ENCODE assay signal across 8 cellular contexts in the genomic region with DNA sequence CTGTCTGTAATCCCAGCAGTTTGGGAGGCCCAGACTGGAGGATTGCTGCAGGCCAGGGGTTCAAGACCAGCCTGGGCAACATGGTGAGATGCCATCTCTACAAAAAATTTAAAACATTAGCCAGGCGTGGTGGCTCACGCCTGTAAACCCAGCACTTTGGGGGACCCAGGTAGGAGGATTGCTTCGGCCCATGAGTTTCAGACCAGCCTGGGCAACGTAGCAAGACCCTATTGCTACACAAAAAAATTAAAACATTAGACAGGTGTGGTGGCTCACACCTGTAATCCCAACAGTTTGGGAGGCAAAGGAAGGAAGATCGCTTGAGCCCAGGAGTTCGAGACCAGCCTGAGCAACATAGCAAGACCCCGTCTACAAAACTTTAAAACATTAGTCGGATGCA. TPM values are rescaled to one million over a fixed set of nuclear protein-coding genes. Genes with fewer than 3 reads are reported as not detected.
DNase-seq lines count a peak whose midpoint lies in the region; ATAC-seq, FAIRE-seq and TF ChIP-seq lines count a peak whose summit lies in the region.

No MANE protein-coding gene starts in this region.

- peaks cover 28 to 45% (median 29%) of the 10 kb centered on the region in 3 donors for H3K4me1 Mint-ChIP-seq in CD8-positive, alpha-beta memory T cell

- no peak for ATAC-seq in pancreas

- peak overlapping the region; percentile 29 for H3K27ac ChIP-seq in CD8-positive, alpha-beta memory T cell (ENCODE audit: low read depth, low read length)
- peak overlapping the region; percentile 87 to 96 (median 91) for H3K27ac ChIP-seq in Peyer's patch
- peak overlapping the region; percentile 86 to 96 (median 91) for H3K27ac ChIP-seq in esophagus muscularis mucosa (replicated peaks in 1 of 4)
- peak overlapping the region; percentile 78 to 98 (median 88) for H3K27ac ChIP-seq in pancreas

- H3K4me3 Mint-ChIP-seq in CD8-positive, alpha-beta memory T cell, result peak overlapping the region; percentile 83 to 90 (median 87)

- H3K27ac Mint-ChIP-seq in CD8-positive, alpha-beta memory T cell, result peak overlapping the region; percentile 58 to 94 (median 89)

- no peak for TF ChIP-seq EP300 in esophagus muscularis mucosa (IDR thresholded peaks at IDR 0.05)

- TF ChIP-seq CTCF in Peyer's patch (IDR thresholded peaks at IDR 0.05) (no peak), esophagus muscularis mucosa (IDR thresholded peaks at IDR 0.05) (no peak), pancreas (IDR thresholded peaks at IDR 0.05) (no peak)

- no peak for FAIRE-seq in pancreas (lab: Jason Lieb, UNC)

- intact Hi-C loops in esophagus muscularis mucosa (cut with DNase I) (loop anchor here (10.0 kb wide), 1 partner anchor 905 kb away; the partner anchor contains the start of gene AKAP17A), pancreas (cut with DNase I) (no loop called here)

- no peaks in the 10 kb centered on the region for H3K27me3 ChIP-seq in CD8-positive, alpha-beta memory T cell (ENCODE audit: insufficient read depth, low read length, poor library complexity, severe bottlenecking)
- no peaks in the 10 kb centered on the region for H3K27me3 ChIP-seq in Peyer's patch
- H3K27me3 ChIP-seq in esophagus muscularis mucosa, result no peaks in the 10 kb centered on the region
- H3K27me3 ChIP-seq in pancreas, result no peaks in the 10 kb centered on the region

- peaks cover 16% of the 10 kb centered on the region for H3K4me1 ChIP-seq in CD8-positive, alpha-beta memory T cell (ENCODE audit: insufficient read depth, low read length)
- H3K4me1 ChIP-seq in Peyer's patch (peaks cover 0 to 27% (median 6%) of the 10 kb centered on the region in 4 donors), esophagus muscularis mucosa (peaks cover 24 to 52% (median 47%) of the 10 kb centered on the region in 4 donors), pancreas (peaks cover 17 to 21% (median 19%) of the 10 kb centered on the region in 3 donors)

- no peak for DNase-seq in CD8-positive, alpha-beta memory T cell
- DNase-seq in Peyer's patch (no peak), esophagus muscularis mucosa (ENCODE audit: extremely low spot score) (no peak), pancreas (peak in 1 of 6 donors; percentile 28), NCI-H1417 (lab: John Stamatoyannopoulos, UW) (no peak), GF-D8 (lab: John Stamatoyannopoulos, UW) (no peak), NCI-H2171 (lab: John Stamatoyannopoulos, UW) (no peak), pons (ENCODE audit: low spot score) (no peak)

- 80% methylated on average over 8 of the region's 8 CpGs for WGBS in esophagus muscularis mucosa
- WGBS in pancreas, 2 donors, result 53 to 55% methylated on average over 8 of the region's 8 CpGs

- POLR2A ChIA-PET in CD8-positive, alpha-beta memory T cell (lab: Charles Lee), result no interaction called here

- TF ChIP-seq POLR2A in Peyer's patch (IDR thresholded peaks at IDR 0.05) (no peak), esophagus muscularis mucosa (IDR thresholded peaks at IDR 0.05; ENCODE audit: low read depth) (no peak)

- CTCF ChIA-PET in CD8-positive, alpha-beta memory T cell (lab: Charles Lee), result no interaction called here

- H3K9me3 Mint-ChIP-seq in CD8-positive, alpha-beta memory T cell, result no peaks in the 10 kb centered on the region

- H3K9me3 ChIP-seq in CD8-positive, alpha-beta memory T cell (ENCODE audit: low read length), result no peaks in the 10 kb centered on the region
- H3K9me3 ChIP-seq in Peyer's patch (no peaks in the 10 kb centered on the region), esophagus muscularis mucosa (no peaks in the 10 kb centered on the region), pancreas (no peaks in the 10 kb centered on the region)

- H3K27me3 Mint-ChIP-seq in CD8-positive, alpha-beta memory T cell, result no peaks in the 10 kb centered on the region

- H3K36me3 Mint-ChIP-seq in CD8-positive, alpha-beta memory T cell, result peaks cover 0 to 21% (median 0%) of the 10 kb centered on the region in 3 donors

- H3K36me3 ChIP-seq in CD8-positive, alpha-beta memory T cell (ENCODE audit: insufficient read depth, low read length), result no peaks in the 10 kb centered on the region
- H3K36me3 ChIP-seq in Peyer's patch, result peaks cover 0 to 9% (median 0%) of the 10 kb centered on the region in 3 donors
- peaks cover 0 to 6% (median 2%) of the 10 kb centered on the region in 4 donors for H3K36me3 ChIP-seq in esophagus muscularis mucosa
- H3K36me3 ChIP-seq in pancreas, result no peaks in the 10 kb centered on the region

- H3K4me3 ChIP-seq in CD8-positive, alpha-beta memory T cell (ENCODE audit: low read length), result peak overlapping the region; percentile 64
- peak overlapping the region; percentile 83 to 99 (median 87) for H3K4me3 ChIP-seq in Peyer's patch
- H3K4me3 ChIP-seq in esophagus muscularis mucosa, result peak overlapping the region; percentile 77 to 92 (median 84)
- peak overlapping the region; percentile 71 to 83 (median 80) for H3K4me3 ChIP-seq in pancreas

RNA-seq across cellular contexts. Expression of gene DHRSX, which starts 1.3 kb away (rescaled TPM):
- total RNA-seq in CD8-positive, alpha-beta memory T cell, result 10 to 100 TPM; 25.3 to 26.6 TPM
- polyA plus RNA-seq in CD8-positive, alpha-beta memory T cell, result 21.5 TPM
- 10 to 100 TPM; 21.5 to 55.4 (median 40.4) TPM for total RNA-seq in Peyer's patch
- 10 to 100 TPM; 19.6 to 22.4 (median 21.0) TPM for total RNA-seq in esophagus muscularis mucosa
- 10 to 100 TPM; 14.1 to 26.5 (median 18.7) TPM for total RNA-seq in pancreas
- polyA plus RNA-seq in pancreas, result 10 to 100 TPM in 1 of 2 donors, 1 to 10 TPM in 1; 8.1 to 11.9 TPM

RNA-seq across cellular contexts. Expression of gene ZBED1, which starts 1.3 kb away (rescaled TPM):
- 10 to 100 TPM; 28.0 to 30.0 TPM for total RNA-seq in CD8-positive, alpha-beta memory T cell
- polyA plus RNA-seq in CD8-positive, alpha-beta memory T cell, result 41.9 TPM
- total RNA-seq in Peyer's patch, result 10 to 100 TPM; 48.7 to 71.4 (median 59.8) TPM
- total RNA-seq in esophagus muscularis mucosa, result 10 to 100 TPM; 32.8 to 44.8 (median 39.5) TPM
- 10 to 100 TPM; 21.9 to 39.5 (median 27.1) TPM for total RNA-seq in pancreas
- 10 to 100 TPM; 11.9 to 16.2 TPM for polyA plus RNA-seq in pancreas

Comparison
In these comparisons a context has a peak if more than half of its experiments do, and no peak if none do; other contexts are left out.
1. H3K27ac ChIP-seq: peak in every context shown above with its lines; median percentile 91 in Peyer's patch; 91 in esophagus muscularis mucosa; 88 in pancreas; 29 in CD8-positive, alpha-beta memory T cell.